In the genomic region with DNA sequence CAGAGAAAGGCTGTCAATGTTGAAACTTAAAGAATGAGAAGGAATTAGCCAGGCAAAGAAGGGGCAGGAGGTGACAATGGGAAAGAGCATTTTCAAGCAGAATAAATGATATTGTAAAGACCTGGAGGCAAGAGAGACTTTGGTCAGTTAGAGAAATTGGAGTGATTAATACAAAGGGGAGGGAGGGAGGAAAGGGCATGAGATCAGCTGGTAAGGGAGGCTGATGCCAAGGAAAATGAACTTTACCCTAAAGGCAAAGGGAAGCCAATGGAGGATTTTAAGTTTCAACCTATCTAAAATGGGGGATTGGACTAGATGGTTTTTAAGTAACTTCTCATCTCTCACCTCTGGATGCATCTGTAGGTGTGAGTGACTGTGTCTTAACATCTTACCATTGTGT, we compare ENCODE assay signal across 23 cellular contexts. TPM values are rescaled to one million over a fixed set of nuclear protein-coding genes. Genes with fewer than 3 reads are reported as not detected.
DNase-seq lines count a peak whose midpoint lies in the region; ATAC-seq, FAIRE-seq and TF ChIP-seq lines count a peak whose summit lies in the region.
"Had no signal": no experiment of that assay in that cellular context is flagged by ENCODE, and none has a peak within 500 bp of the region (broad histone marks: within the 10 kb centered on the region; RNA-seq: fewer than 3 reads in every experiment).

No MANE protein-coding gene starts in this region.

- no peak for DNase-seq in GM23338 (ENCODE audit: low spot score)
- peak; percentile 19 for DNase-seq in foreskin melanocyte
- DNase-seq in neuronal stem cell (ENCODE audit: low spot score) = no peak
- peak; percentile 83 for DNase-seq in small intestine
- DNase-seq in superior temporal gyrus (ENCODE audit: extremely low spot score) = no peak
- DNase-seq in NCI-H2196 (lab: John Stamatoyannopoulos, UW; ENCODE audit: unreplicated experiment) = no peak
- DNase-seq: BE2C, DMS79, IMR-90, NCI-H1092 treated with DMSO at 0.1 percent for 48 hours, NCI-H146, NCI-H2029, NCI-H345, NCI-H524, NCI-H82 had no signal

- H2AFZ ChIP-seq in GM23338 (peak overlapping the region; percentile 1; the same call in 1 of the 2 replicates), neuronal stem cell (ENCODE audit: low read length) (no peak overlapping the region)

- H3K27me3 Mint-ChIP-seq in GM23338 (ENCODE audit: insufficient read depth, low read depth, poor library complexity) = no peaks in the 10 kb centered on the region

- H4K91ac ChIP-seq in neuronal stem cell (ENCODE audit: low read depth, low read length, poor library complexity) = no peak overlapping the region

- H3K4me3 ChIP-seq in GM23338 = no peak overlapping the region
- no peak overlapping the region for H3K4me3 ChIP-seq in neuronal stem cell (ENCODE audit: low read length in 2 of 2)
- H3K4me3 ChIP-seq in small intestine (ENCODE audit: low read depth in 1 of 2, low read length in 2 of 2) = no peak overlapping the region
- H3K4me3 ChIP-seq: GM12878, SJSA1 had no signal

- TF ChIP-seq CTCF in GM23338 (conservative IDR thresholded peaks at IDR 0.05; ENCODE audit: low read depth in 2 of 2) = no peak

- H3K9me3 ChIP-seq in neuronal stem cell (replicated peaks in 1 of 2; ENCODE audit: control insufficient read depth in 2 of 2, insufficient read depth in 1 of 2, low read depth in 1 of 2, low read length in 2 of 2) = peaks cover 0 to 4% of the 10 kb centered on the region in 2 donors
- H3K9me3 ChIP-seq in small intestine (ENCODE audit: control insufficient read depth, low read depth) = no peaks in the 10 kb centered on the region
- H3K9me3 ChIP-seq: BE2C, SJSA1 had no signal

- no peak overlapping the region for H2BK5ac ChIP-seq in neuronal stem cell (ENCODE audit: low read length)

- H3K36me3 Mint-ChIP-seq in GM23338 (ENCODE audit: low read depth) = no peaks in the 10 kb centered on the region

- H3K36me3 ChIP-seq in GM23338 (ENCODE audit: insufficient read depth) (no peaks in the 10 kb centered on the region), neuronal stem cell (replicated peaks in 1 of 2; ENCODE audit: control insufficient read depth in 2 of 2, insufficient read depth in 2 of 2, low read length in 2 of 2) (peaks cover 0 to 2% of the 10 kb centered on the region in 2 donors), small intestine (ENCODE audit: control insufficient read depth in 2 of 2, insufficient read depth in 2 of 2, low read length in 2 of 2) (no peaks in the 10 kb centered on the region)
- H3K36me3 ChIP-seq: BE2C, SJSA1 had no signal

- H4K8ac ChIP-seq in neuronal stem cell (ENCODE audit: low read depth, low read length) = no peak overlapping the region

- no peaks in the 10 kb centered on the region for H3F3A ChIP-seq in GM23338 (replicated peaks; ENCODE audit: low read depth)

- H3K18ac ChIP-seq in neuronal stem cell (ENCODE audit: low read length) = no peak overlapping the region

- H2BK12ac ChIP-seq in neuronal stem cell (ENCODE audit: low read length) = no peak overlapping the region

- H3K23ac ChIP-seq in neuronal stem cell (ENCODE audit: low read depth, low read length, poor library complexity) = no peak overlapping the region

- no peak overlapping the region for H2BK15ac ChIP-seq in neuronal stem cell (ENCODE audit: low read length)

- H2AK5ac ChIP-seq in neuronal stem cell (ENCODE audit: low read depth, low read length) = no peak overlapping the region

- no peak overlapping the region for H3K4me2 ChIP-seq in GM23338
- no peak overlapping the region for H3K4me2 ChIP-seq in neuronal stem cell (ENCODE audit: insufficient read depth, low read length, poor library complexity, severe bottlenecking)
- H3K4me2 ChIP-seq: KMS-11 had no signal

- FAIRE-seq in small intestine (lab: Jason Lieb, UNC) = no peak
- FAIRE-seq: A204.1, GM12878, H1, HTR-8/SVneo had no signal

- H3K9ac ChIP-seq in neuronal stem cell (ENCODE audit: low read depth, low read length, poor library complexity) = no peak overlapping the region
- H3K9ac ChIP-seq: KMS-11 had no signal

- H3K4me1 Mint-ChIP-seq in GM23338 = no peaks in the 10 kb centered on the region

- no peak overlapping the region for H3K27ac ChIP-seq in GM23338 (ENCODE audit: low read depth)
- H3K27ac ChIP-seq in neuronal stem cell (replicated peaks; ENCODE audit: low read length) = peak overlapping the region; percentile 49
- H3K27ac ChIP-seq in small intestine (ENCODE audit: low read depth in 1 of 2, low read length in 1 of 2) = peak overlapping the region in 1 of 2 donors; percentile 44
- H3K27ac ChIP-seq: KMS-11, SJSA1 had no signal

- no peak overlapping the region for H3K14ac ChIP-seq in neuronal stem cell (ENCODE audit: low read length)

- H3K4ac ChIP-seq in neuronal stem cell (ENCODE audit: low read length) = no peak overlapping the region

- H3K79me2 ChIP-seq in GM23338 (replicated peaks; ENCODE audit: insufficient read depth) = no peaks in the 10 kb centered on the region

- no peak overlapping the region for H2BK120ac ChIP-seq in neuronal stem cell (ENCODE audit: low read depth, low read length)

- H3K27ac Mint-ChIP-seq in GM23338 = no peak overlapping the region

- ATAC-seq in GM23338 = no peak
- no peak for ATAC-seq in GM19467 (IDR thresholded peaks at IDR 0.05; ENCODE audit: unreplicated experiment)
- ATAC-seq: GM12878, Right ventricle myocardium inferior had no signal

- no peaks in the 10 kb centered on the region for H3K9me2 ChIP-seq in GM23338 (ENCODE audit: insufficient read depth)

- H3K27me3 ChIP-seq in GM23338 (ENCODE audit: insufficient read depth) (no peaks in the 10 kb centered on the region), neuronal stem cell (ENCODE audit: control insufficient read depth in 3 of 3, insufficient read depth in 3 of 3, low read depth in 1 of 3, low read length in 3 of 3) (no peaks in the 10 kb centered on the region), small intestine (ENCODE audit: control insufficient read depth in 2 of 2, insufficient read depth in 2 of 2, low read length in 2 of 2) (no peaks in the 10 kb centered on the region)
- H3K27me3 ChIP-seq: BE2C, SJSA1 had no signal

- no peak overlapping the region for H3K4me3 Mint-ChIP-seq in GM23338

- H3K79me1 ChIP-seq in neuronal stem cell (ENCODE audit: low read depth, low read length) = no peaks in the 10 kb centered on the region

- no peaks in the 10 kb centered on the region for H4K20me1 ChIP-seq in GM23338 (replicated peaks; ENCODE audit: insufficient read depth)

- no peaks in the 10 kb centered on the region for H3K9me3 Mint-ChIP-seq in GM23338

- H3K4me1 ChIP-seq in GM23338 (ENCODE audit: insufficient read depth) (no peaks in the 10 kb centered on the region), neuronal stem cell (ENCODE audit: control insufficient read depth in 2 of 2, insufficient read depth in 1 of 2, low read depth in 1 of 2, low read length in 2 of 2) (no peaks in the 10 kb centered on the region), small intestine (ENCODE audit: control insufficient read depth in 2 of 2, insufficient read depth in 1 of 2, low read depth in 1 of 2, low read length in 1 of 2) (no peaks in the 10 kb centered on the region)
- H3K4me1 ChIP-seq: BE2C, SJSA1 had no signal

TF ChIP-seq in GM23338, 12 proteins besides CTCF, POLR2A, EP300 and RAD21:
- TF ChIP-seq ZNF331 (CRISPR knock-in tag; IDR thresholded peaks at IDR 0.05; ENCODE audit: low read depth) = no peak
- TF ChIP-seq POLR2AphosphoS5 (IDR thresholded peaks at IDR 0.05; ENCODE audit: low read depth) = no peak

RNA-seq across cellular contexts. Expression of a gene that starts 23.3 kb away (rescaled TPM):
- total RNA-seq in GM23338 (2014; rRNA removed; shearing (Covaris generic)) = 0.12 and 0.31 TPM in 2 replicates
- polyA plus RNA-seq in GM23338 (2016; fragmentation: Nextera tagmentation; extraction: Ambion mirVana) (0.09 TPM in 1 of 2 replicates, not detected in the other), small intestine (1 to 10 TPM; 4.1 to 8.7 (median 6.2) TPM)
- 4.4 TPM for polyA plus RNA-seq in neuronal stem cell (2013, experiment 1 of 2)
- polyA plus RNA-seq in neuronal stem cell (2013, experiment 2 of 2) = 4.7 TPM

RNA-seq across cellular contexts. Expression of a gene that starts 48.0 kb away (rescaled TPM):
- 9.2 and 15.3 TPM in 2 replicates for total RNA-seq in GM23338 (2014; rRNA removed; shearing (Covaris generic))
- polyA plus RNA-seq in GM23338 (2016; fragmentation: Nextera tagmentation; extraction: Ambion mirVana) (6.4 and 11.7 TPM in 2 replicates), small intestine (1 to 10 TPM; 1.9 to 6.8 (median 2.2) TPM)
- polyA plus RNA-seq in neuronal stem cell (2013, experiment 1 of 2) = 18.0 TPM
- polyA plus RNA-seq in neuronal stem cell (2013, experiment 2 of 2) = 17.4 TPM

Comparison
In these comparisons a context has a peak if more than half of its experiments do, and no peak if none do; other contexts are left out.
1. DNase-seq: peak in foreskin melanocyte (single experiment) and small intestine (single experiment); none in GM23338 (single experiment), neuronal stem cell (single experiment), superior temporal gyrus (single experiment) and NCI-H2196 (single experiment).